ENCODE assay signal across 8 cellular contexts in the genomic region with DNA sequence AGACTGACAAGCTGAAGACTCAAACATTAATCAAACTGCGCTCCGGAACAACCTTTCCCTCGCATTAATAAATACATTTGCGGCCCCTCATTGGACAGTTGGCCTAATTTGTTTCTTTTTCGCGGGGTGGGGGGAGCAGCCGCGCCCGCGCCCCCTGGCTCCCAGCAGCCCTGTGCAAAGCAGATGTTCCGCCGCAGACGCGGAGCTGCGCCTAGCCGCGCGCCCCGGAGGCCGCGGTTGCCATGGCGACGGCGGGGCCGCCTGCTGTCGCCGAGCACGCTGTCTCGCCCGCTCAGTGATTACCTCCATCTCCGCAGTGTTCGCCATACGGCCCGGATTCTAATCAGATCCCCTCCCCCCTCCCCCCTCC. TPM values are rescaled to one million over a fixed set of nuclear protein-coding genes. Genes with fewer than 3 reads are reported as not detected.
DNase-seq lines count a peak whose midpoint lies in the region; ATAC-seq, FAIRE-seq and TF ChIP-seq lines count a peak whose summit lies in the region.

No MANE protein-coding gene starts in this region.

- peaks cover 12% of the 10 kb centered on the region for H3K27me3 Mint-ChIP-seq in memory B cell
- peaks cover 24% of the 10 kb centered on the region for H3K27me3 Mint-ChIP-seq in stimulated activated memory B cell treated with anti-CD40 and anti-IgM and Interleukin-4, amounts not matched to agents 10 μg/mL and 1 μg/mL and 100 μg/mL, for 72 hours

- H3K27ac Mint-ChIP-seq in memory B cell: no peak overlapping the region
- peak overlapping the region; percentile 1 for H3K27ac Mint-ChIP-seq in stimulated activated memory B cell treated with anti-CD40 and anti-IgM and Interleukin-4, amounts not matched to agents 10 μg/mL and 1 μg/mL and 100 μg/mL, for 72 hours

- H3K4me3 ChIP-seq in WI38 (ENCODE audit: low read depth, low read length): peak overlapping the region; percentile 51

- H3K36me3 Mint-ChIP-seq in memory B cell: no peaks in the 10 kb centered on the region
- H3K36me3 Mint-ChIP-seq in stimulated activated memory B cell treated with anti-CD40 and anti-IgM and Interleukin-4, amounts not matched to agents 10 μg/mL and 1 μg/mL and 100 μg/mL, for 72 hours: no peaks in the 10 kb centered on the region

- peak; percentile 87 for FAIRE-seq in GM12891 (lab: Jason Lieb, UNC)

- peaks cover 6% of the 10 kb centered on the region for H3K4me1 Mint-ChIP-seq in memory B cell
- peaks cover 11% of the 10 kb centered on the region for H3K4me1 Mint-ChIP-seq in stimulated activated memory B cell treated with anti-CD40 and anti-IgM and Interleukin-4, amounts not matched to agents 10 μg/mL and 1 μg/mL and 100 μg/mL, for 72 hours

- TF ChIP-seq POLR2A in GM12891 (IDR thresholded peaks at IDR 0.05; ENCODE audit: low read depth, low read length): no peak

- DNase-seq in GM12891 (ENCODE audit: insufficient read length, low spot score) (peak; percentile 80), NCI-H1436 treated with DMSO at 0.1 percent for 48 hours (lab: John Stamatoyannopoulos, UW) (peak; percentile 77), cerebellum (ENCODE audit: low spot score) (peak; percentile 58), memory B cell (ENCODE audit: low spot score in 2 of 2) (peak; percentile 70 to 72), kidney glomerular epithelial cell (lab: John Stamatoyannopoulos, UW) (no peak)

- ATAC-seq in memory B cell (ENCODE audit: low read depth): peak; percentile 94
- ATAC-seq in stimulated activated memory B cell treated with anti-CD40 and anti-IgM and Interleukin-4, amounts not matched to agents 10 μg/mL and 1 μg/mL and 100 μg/mL, for 72 hours: peak; percentile 80
- ATAC-seq in GM21717 (IDR thresholded peaks at IDR 0.05; ENCODE audit: unreplicated experiment): no peak

- no peaks in the 10 kb centered on the region for H3K9me3 Mint-ChIP-seq in memory B cell
- H3K9me3 Mint-ChIP-seq in stimulated activated memory B cell treated with anti-CD40 and anti-IgM and Interleukin-4, amounts not matched to agents 10 μg/mL and 1 μg/mL and 100 μg/mL, for 72 hours: no peaks in the 10 kb centered on the region

- no peak for TF ChIP-seq CTCF in WI38 (IDR thresholded peaks at IDR 0.05; ENCODE audit: low read depth, low read length)

- H3K4me3 Mint-ChIP-seq in memory B cell: peak overlapping the region; percentile 84
- peak overlapping the region; percentile 81 for H3K4me3 Mint-ChIP-seq in stimulated activated memory B cell treated with anti-CD40 and anti-IgM and Interleukin-4, amounts not matched to agents 10 μg/mL and 1 μg/mL and 100 μg/mL, for 72 hours

TF ChIP-seq in GM12891, 5 proteins besides CTCF, POLR2A, EP300 and RAD21:
- TF ChIP-seq TAF1 (IDR thresholded peaks at IDR 0.05; ENCODE audit: low read depth, low read length): no peak
TF ChIP-seq in GM12891: peak in this region for 0.

RNA-seq across cellular contexts. Expression of a gene that starts 25.5 kb away (rescaled TPM):
- 3.1 TPM for polyA plus RNA-seq in GM12891 (2012; ENCODE audit: low read depth, missing spikeins)
- total RNA-seq in cerebellum: 2.9 TPM

RNA-seq across cellular contexts. Expression of a gene that starts 36.0 kb away (rescaled TPM):
- 49.2 TPM for polyA plus RNA-seq in GM12891 (2012; ENCODE audit: low read depth, missing spikeins)
- total RNA-seq in cerebellum: 45.1 TPM

RNA-seq across cellular contexts. Expression of a gene that starts 41.2 kb away (rescaled TPM):
- polyA plus RNA-seq in GM12891 (2012; ENCODE audit: low read depth, missing spikeins): 165 TPM
- total RNA-seq in cerebellum: 80.0 TPM

RNA-seq across cellular contexts. Expression of a gene that starts 54.5 kb away (rescaled TPM):
- 0.08 TPM for polyA plus RNA-seq in GM12891 (2012; ENCODE audit: low read depth, missing spikeins)
- not detected for total RNA-seq in cerebellum
